Comparison of ENCODE assay signal across 1 cellular context in the genomic region with DNA sequence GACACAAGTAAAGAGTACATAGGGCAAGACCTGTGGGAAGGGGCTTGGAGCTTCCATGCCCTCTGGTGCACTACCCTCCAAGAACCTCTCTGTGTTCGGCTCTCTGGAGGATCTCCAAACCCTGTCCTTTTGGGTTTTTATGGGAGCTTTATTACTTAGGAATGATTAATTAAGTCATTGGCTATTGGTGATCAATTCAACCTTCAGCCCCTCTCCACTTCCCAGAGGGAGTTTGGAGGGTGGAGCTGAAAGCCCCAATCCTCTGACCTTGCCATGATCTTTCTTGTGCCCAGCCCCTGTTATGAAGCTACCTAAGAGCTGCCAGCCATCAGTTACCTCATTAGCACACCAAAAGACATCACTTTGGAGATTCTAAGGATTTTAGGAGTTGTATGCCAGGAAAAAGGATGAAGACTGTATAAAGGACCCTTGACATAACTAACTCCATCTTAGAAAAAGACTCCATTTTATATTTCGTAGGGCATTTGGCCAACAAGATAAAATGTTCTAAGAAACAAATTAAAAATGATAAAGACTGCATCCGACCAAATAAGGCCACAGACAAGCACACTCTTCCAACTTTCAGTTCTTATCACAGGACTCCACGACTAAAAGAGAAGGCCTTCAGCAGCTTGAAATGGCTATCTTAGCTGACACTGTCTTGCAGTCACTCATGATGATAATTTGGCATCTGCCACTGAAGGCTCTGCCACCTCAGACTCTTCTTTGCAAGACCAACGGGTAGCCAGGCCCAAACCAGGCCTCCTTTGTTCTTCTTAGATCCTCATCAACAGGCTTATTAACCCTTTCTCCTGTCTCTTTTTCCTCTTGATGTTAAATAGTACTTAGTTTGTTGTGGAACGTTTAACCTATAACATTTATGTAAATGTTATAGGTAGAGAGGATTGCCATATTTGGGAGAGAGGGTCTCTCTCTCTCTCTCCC.
TF ChIP-seq lines count a peak whose summit lies in the region.
"Not testable (repeated sequence)": the region's sequence is repeated elsewhere in the genome, so short reads cannot be mapped to it uniquely, and the experiment has no call there.

No MANE protein-coding gene starts in this region.

TF ChIP-seq in K562, 482 proteins besides CTCF, POLR2A, EP300 and RAD21 (continues in another document):
- TF ChIP-seq GTF2E2 (tag; IDR thresholded peaks at IDR 0.05) (0 out of 2 replicates have a peak, but pooled peaks have one; percentile 38), ZFP1 (CRISPR knock-in tag; IDR thresholded peaks at IDR 0.05) (0 out of 2 replicates have a peak, but pooled peaks have one; percentile 12), MEIS2 (IDR thresholded peaks at IDR 0.05; ENCODE audit: partially characterized antibody) (peak; percentile 34), GTF2A2 (tag; IDR thresholded peaks at IDR 0.05) (peak; percentile 59; the same call in 1 of the 2 replicates), BACH1 (tag; IDR thresholded peaks at IDR 0.05) (peak; percentile 91), FOSL1 (tag; conservative IDR thresholded peaks at IDR 0.05) (peak; percentile 40; the same call in 1 of the 2 replicates), FOXJ2 (tag; IDR thresholded peaks at IDR 0.05) (peak; percentile 56; the same call in 1 of the 2 replicates), CBFA2T2 (conservative IDR thresholded peaks at IDR 0.05) (peak; percentile 44; the same call in 1 of the 2 replicates), ZKSCAN8 (CRISPR knock-in tag; IDR thresholded peaks at IDR 0.05) (peak; percentile 95), NR2C2 (tag; IDR thresholded peaks at IDR 0.05) (peak; percentile 61; the same call in 1 of the 2 replicates), NFRKB (IDR thresholded peaks at IDR 0.05; ENCODE audit: low read depth) (0 out of 2 replicates have a peak, but pooled peaks have one; percentile 36), CBFA2T3 (IDR thresholded peaks at IDR 0.05) (peak; percentile 50), ARID1B (IDR thresholded peaks at IDR 0.05) (peak; percentile 44; the same call in 1 of the 2 replicates), SRF (CRISPR knock-in tag; IDR thresholded peaks at IDR 0.05) (peak in 1 of 2 experiments; percentile 85; a peak in 1 of 4 replicates), ZNF175 (CRISPR knock-in tag; IDR thresholded peaks at IDR 0.05; ENCODE audit: low read depth) (peak; percentile 98), DMBX1 (CRISPR knock-in tag; IDR thresholded peaks at IDR 0.05; ENCODE audit: borderline replicate concordance) (peak; percentile 49; the same call in 1 of the 2 replicates), ZNF197 (CRISPR knock-in tag; IDR thresholded peaks at IDR 0.05; ENCODE audit: low read depth) (peak; percentile 95), TEAD1 (CRISPR knock-in tag; IDR thresholded peaks at IDR 0.05) (0 out of 4 replicates have a peak, but pooled peaks of 1 of the 2 experiments have one; percentile 14), GATAD2A (IDR thresholded peaks at IDR 0.05) (peak; percentile 65; the same call in 1 of the 2 replicates), SMARCA4 (IDR thresholded peaks at IDR 0.05) (peak; percentile 33; the same call in 1 of the 2 replicates), ZBTB9 (CRISPR knock-in tag; IDR thresholded peaks at IDR 0.05) (peak; percentile 68; the same call in 1 of the 2 replicates), CREB3 (tag; conservative IDR thresholded peaks at IDR 0.05; ENCODE audit: low read depth) (peak; percentile 78), ZNF644 (tag; IDR thresholded peaks at IDR 0.05; ENCODE audit: low read depth) (peak; percentile 96), JUND (tag; IDR thresholded peaks at IDR 0.05; ENCODE audit: borderline replicate concordance, low read depth, low read length) (peak; percentile 25; the same call in 1 of the 3 replicates), CXXC5 (CRISPR knock-in tag; IDR thresholded peaks at IDR 0.05) (peak; percentile 53)
- TF ChIP-seq, protein P1, sequence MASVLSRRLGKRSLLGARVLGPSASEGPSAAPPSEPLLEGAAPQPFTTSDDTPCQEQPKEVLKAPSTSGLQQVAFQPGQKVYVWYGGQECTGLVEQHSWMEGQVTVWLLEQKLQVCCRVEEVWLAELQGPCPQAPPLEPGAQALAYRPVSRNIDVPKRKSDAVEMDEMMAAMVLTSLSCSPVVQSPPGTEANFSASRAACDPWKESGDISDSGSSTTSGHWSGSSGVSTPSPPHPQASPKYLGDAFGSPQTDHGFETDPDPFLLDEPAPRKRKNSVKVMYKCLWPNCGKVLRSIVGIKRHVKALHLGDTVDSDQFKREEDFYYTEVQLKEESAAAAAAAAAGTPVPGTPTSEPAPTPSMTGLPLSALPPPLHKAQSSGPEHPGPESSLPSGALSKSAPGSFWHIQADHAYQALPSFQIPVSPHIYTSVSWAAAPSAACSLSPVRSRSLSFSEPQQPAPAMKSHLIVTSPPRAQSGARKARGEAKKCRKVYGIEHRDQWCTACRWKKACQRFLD (CRISPR knock-in tag; IDR thresholded peaks at IDR 0.05): peak; percentile 98
- TF ChIP-seq, protein P2, sequence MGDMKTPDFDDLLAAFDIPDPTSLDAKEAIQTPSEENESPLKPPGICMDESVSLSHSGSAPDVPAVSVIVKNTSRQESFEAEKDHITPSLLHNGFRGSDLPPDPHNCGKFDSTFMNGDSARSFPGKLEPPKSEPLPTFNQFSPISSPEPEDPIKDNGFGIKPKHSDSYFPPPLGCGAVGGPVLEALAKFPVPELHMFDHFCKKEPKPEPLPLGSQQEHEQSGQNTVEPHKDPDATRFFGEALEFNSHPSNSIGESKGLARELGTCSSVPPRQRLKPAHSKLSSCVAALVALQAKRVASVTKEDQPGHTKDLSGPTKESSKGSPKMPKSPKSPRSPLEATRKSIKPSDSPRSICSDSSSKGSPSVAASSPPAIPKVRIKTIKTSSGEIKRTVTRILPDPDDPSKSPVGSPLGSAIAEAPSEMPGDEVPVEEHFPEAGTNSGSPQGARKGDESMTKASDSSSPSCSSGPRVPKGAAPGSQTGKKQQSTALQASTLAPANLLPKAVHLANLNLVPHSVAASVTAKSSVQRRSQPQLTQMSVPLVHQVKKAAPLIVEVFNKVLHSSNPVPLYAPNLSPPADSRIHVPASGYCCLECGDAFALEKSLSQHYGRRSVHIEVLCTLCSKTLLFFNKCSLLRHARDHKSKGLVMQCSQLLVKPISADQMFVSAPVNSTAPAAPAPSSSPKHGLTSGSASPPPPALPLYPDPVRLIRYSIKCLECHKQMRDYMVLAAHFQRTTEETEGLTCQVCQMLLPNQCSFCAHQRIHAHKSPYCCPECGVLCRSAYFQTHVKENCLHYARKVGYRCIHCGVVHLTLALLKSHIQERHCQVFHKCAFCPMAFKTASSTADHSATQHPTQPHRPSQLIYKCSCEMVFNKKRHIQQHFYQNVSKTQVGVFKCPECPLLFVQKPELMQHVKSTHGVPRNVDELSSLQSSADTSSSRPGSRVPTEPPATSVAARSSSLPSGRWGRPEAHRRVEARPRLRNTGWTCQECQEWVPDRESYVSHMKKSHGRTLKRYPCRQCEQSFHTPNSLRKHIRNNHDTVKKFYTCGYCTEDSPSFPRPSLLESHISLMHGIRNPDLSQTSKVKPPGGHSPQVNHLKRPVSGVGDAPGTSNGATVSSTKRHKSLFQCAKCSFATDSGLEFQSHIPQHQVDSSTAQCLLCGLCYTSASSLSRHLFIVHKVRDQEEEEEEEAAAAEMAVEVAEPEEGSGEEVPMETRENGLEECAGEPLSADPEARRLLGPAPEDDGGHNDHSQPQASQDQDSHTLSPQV (IDR thresholded peaks at IDR 0.05): peak; percentile 94
- TF ChIP-seq, protein P3, sequence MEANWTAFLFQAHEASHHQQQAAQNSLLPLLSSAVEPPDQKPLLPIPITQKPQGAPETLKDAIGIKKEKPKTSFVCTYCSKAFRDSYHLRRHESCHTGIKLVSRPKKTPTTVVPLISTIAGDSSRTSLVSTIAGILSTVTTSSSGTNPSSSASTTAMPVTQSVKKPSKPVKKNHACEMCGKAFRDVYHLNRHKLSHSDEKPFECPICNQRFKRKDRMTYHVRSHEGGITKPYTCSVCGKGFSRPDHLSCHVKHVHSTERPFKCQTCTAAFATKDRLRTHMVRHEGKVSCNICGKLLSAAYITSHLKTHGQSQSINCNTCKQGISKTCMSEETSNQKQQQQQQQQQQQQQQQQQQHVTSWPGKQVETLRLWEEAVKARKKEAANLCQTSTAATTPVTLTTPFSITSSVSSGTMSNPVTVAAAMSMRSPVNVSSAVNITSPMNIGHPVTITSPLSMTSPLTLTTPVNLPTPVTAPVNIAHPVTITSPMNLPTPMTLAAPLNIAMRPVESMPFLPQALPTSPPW (CRISPR knock-in tag; IDR thresholded peaks at IDR 0.05): peak; percentile 62
- TF ChIP-seq NR2C2 (CRISPR knock-in tag; IDR thresholded peaks at IDR 0.05); JUND (IDR thresholded peaks at IDR 0.05; ENCODE audit: borderline replicate concordance, low read depth, low read length): not testable (repeated sequence)
- TF ChIP-seq, protein P4, sequence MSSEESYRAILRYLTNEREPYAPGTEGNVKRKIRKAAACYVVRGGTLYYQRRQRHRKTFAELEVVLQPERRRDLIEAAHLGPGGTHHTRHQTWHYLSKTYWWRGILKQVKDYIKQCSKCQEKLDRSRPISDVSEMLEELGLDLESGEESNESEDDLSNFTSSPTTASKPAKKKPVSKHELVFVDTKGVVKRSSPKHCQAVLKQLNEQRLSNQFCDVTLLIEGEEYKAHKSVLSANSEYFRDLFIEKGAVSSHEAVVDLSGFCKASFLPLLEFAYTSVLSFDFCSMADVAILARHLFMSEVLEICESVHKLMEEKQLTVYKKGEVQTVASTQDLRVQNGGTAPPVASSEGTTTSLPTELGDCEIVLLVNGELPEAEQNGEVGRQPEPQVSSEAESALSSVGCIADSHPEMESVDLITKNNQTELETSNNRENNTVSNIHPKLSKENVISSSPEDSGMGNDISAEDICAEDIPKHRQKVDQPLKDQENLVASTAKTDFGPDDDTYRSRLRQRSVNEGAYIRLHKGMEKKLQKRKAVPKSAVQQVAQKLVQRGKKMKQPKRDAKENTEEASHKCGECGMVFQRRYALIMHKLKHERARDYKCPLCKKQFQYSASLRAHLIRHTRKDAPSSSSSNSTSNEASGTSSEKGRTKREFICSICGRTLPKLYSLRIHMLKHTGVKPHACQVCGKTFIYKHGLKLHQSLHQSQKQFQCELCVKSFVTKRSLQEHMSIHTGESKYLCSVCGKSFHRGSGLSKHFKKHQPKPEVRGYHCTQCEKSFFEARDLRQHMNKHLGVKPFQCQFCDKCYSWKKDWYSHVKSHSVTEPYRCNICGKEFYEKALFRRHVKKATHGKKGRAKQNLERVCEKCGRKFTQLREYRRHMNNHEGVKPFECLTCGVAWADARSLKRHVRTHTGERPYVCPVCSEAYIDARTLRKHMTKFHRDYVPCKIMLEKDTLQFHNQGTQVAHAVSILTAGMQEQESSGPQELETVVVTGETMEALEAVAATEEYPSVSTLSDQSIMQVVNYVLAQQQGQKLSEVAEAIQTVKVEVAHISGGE (CRISPR knock-in tag; IDR thresholded peaks at IDR 0.05): peak in 1 of 3 experiments; percentile 90; a peak in 2 of 6 replicates
- TF ChIP-seq, protein P5, sequence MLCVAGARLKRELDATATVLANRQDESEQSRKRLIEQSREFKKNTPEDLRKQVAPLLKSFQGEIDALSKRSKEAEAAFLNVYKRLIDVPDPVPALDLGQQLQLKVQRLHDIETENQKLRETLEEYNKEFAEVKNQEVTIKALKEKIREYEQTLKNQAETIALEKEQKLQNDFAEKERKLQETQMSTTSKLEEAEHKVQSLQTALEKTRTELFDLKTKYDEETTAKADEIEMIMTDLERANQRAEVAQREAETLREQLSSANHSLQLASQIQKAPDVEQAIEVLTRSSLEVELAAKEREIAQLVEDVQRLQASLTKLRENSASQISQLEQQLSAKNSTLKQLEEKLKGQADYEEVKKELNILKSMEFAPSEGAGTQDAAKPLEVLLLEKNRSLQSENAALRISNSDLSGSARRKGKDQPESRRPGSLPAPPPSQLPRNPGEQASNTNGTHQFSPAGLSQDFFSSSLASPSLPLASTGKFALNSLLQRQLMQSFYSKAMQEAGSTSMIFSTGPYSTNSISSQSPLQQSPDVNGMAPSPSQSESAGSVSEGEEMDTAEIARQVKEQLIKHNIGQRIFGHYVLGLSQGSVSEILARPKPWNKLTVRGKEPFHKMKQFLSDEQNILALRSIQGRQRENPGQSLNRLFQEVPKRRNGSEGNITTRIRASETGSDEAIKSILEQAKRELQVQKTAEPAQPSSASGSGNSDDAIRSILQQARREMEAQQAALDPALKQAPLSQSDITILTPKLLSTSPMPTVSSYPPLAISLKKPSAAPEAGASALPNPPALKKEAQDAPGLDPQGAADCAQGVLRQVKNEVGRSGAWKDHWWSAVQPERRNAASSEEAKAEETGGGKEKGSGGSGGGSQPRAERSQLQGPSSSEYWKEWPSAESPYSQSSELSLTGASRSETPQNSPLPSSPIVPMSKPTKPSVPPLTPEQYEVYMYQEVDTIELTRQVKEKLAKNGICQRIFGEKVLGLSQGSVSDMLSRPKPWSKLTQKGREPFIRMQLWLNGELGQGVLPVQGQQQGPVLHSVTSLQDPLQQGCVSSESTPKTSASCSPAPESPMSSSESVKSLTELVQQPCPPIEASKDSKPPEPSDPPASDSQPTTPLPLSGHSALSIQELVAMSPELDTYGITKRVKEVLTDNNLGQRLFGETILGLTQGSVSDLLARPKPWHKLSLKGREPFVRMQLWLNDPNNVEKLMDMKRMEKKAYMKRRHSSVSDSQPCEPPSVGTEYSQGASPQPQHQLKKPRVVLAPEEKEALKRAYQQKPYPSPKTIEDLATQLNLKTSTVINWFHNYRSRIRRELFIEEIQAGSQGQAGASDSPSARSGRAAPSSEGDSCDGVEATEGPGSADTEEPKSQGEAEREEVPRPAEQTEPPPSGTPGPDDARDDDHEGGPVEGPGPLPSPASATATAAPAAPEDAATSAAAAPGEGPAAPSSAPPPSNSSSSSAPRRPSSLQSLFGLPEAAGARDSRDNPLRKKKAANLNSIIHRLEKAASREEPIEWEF (CRISPR knock-in tag; IDR thresholded peaks at IDR 0.05): peak; percentile 96
- TF ChIP-seq, protein P6, sequence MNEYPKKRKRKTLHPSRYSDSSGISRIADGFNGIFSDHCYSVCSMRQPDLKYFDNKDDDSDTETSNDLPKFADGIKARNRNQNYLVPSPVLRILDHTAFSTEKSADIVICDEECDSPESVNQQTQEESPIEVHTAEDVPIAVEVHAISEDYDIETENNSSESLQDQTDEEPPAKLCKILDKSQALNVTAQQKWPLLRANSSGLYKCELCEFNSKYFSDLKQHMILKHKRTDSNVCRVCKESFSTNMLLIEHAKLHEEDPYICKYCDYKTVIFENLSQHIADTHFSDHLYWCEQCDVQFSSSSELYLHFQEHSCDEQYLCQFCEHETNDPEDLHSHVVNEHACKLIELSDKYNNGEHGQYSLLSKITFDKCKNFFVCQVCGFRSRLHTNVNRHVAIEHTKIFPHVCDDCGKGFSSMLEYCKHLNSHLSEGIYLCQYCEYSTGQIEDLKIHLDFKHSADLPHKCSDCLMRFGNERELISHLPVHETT (CRISPR knock-in tag; conservative IDR thresholded peaks at IDR 0.05 in 1 of 2, IDR thresholded peaks at IDR 0.05 in 1 of 2): peak in 1 of 2 experiments; percentile 97; a peak in 2 of 4 replicates
